In the genomic region with DNA sequence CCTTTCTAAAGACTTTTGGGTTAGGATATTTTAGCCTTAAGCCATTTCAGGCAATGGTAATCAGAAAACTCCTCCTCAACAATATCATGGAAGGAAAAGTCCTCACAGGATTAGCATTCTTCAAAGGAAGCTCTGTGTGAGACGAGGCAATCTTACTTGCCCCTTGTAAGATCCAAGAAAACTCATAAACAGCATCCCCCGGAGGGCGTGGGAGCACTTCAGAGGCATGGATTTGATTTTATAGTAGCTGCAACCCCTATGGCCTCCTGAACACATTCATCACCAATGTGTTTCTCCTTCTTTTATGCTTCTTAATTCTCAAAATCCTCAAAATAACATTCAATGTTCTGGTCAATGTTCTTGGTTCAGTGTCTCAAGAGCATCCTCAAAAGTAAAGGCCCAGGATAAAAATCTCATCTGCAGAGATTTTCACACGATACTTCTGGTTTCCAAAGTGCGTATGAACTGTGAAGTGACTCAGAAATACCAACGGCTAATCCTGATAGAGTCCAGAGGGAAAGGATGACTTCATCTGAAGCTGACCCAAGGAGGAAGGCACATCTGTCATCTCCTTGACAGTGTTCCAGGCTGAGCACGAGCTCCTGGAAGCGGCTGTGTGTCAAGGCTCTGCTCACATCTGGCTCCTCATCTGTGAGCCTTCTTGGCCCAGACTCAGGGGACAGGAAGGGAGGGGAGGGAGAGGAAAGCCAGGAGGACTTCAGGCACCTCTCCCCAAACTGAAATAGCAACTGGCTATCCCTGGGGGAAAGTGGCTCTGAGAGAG, we compare ENCODE assay signal across 1 cellular context.
TF ChIP-seq lines count a peak whose summit lies in the region.

No MANE protein-coding gene starts in this region.

TF ChIP-seq in GM23338, 12 proteins besides CTCF, POLR2A, EP300 and RAD21 (continued from another document):
- TF ChIP-seq, protein P1, sequence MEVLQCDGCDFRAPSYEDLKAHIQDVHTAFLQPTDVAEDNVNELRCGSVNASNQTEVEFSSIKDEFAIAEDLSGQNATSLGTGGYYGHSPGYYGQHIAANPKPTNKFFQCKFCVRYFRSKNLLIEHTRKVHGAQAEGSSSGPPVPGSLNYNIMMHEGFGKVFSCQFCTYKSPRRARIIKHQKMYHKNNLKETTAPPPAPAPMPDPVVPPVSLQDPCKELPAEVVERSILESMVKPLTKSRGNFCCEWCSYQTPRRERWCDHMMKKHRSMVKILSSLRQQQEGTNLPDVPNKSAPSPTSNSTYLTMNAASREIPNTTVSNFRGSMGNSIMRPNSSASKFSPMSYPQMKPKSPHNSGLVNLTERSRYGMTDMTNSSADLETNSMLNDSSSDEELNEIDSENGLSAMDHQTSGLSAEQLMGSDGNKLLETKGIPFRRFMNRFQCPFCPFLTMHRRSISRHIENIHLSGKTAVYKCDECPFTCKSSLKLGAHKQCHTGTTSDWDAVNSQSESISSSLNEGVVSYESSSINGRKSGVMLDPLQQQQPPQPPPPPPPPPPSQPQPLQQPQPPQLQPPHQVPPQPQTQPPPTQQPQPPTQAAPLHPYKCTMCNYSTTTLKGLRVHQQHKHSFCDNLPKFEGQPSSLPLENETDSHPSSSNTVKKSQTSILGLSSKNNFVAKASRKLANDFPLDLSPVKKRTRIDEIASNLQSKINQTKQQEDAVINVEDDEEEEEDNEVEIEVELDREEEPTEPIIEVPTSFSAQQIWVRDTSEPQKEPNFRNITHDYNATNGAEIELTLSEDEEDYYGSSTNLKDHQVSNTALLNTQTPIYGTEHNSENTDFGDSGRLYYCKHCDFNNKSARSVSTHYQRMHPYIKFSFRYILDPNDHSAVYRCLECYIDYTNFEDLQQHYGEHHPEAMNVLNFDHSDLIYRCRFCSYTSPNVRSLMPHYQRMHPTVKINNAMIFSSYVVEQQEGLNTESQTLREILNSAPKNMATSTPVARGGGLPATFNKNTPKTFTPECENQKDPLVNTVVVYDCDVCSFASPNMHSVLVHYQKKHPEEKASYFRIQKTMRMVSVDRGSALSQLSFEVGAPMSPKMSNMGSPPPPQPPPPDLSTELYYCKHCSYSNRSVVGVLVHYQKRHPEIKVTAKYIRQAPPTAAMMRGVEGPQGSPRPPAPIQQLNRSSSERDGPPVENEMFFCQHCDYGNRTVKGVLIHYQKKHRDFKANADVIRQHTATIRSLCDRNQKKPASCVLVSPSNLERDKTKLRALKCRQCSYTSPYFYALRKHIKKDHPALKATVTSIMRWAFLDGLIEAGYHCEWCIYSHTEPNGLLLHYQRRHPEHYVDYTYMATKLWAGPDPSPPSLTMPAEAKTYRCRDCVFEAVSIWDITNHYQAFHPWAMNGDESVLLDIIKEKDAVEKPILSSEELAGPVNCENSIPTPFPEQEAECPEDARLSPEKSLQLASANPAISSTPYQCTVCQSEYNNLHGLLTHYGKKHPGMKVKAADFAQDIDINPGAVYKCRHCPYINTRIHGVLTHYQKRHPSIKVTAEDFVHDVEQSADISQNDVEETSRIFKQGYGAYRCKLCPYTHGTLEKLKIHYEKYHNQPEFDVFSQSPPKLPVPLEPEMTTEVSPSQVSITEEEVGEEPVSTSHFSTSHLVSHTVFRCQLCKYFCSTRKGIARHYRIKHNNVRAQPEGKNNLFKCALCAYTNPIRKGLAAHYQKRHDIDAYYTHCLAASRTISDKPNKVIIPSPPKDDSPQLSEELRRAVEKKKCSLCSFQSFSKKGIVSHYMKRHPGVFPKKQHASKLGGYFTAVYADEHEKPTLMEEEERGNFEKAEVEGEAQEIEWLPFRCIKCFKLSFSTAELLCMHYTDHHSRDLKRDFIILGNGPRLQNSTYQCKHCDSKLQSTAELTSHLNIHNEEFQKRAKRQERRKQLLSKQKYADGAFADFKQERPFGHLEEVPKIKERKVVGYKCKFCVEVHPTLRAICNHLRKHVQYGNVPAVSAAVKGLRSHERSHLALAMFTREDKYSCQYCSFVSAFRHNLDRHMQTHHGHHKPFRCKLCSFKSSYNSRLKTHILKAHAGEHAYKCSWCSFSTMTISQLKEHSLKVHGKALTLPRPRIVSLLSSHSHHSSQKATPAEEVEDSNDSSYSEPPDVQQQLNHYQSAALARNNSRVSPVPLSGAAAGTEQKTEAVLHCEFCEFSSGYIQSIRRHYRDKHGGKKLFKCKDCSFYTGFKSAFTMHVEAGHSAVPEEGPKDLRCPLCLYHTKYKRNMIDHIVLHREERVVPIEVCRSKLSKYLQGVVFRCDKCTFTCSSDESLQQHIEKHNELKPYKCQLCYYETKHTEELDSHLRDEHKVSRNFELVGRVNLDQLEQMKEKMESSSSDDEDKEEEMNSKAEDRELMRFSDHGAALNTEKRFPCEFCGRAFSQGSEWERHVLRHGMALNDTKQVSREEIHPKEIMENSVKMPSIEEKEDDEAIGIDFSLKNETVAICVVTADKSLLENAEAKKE (CRISPR knock-in tag; IDR thresholded peaks at IDR 0.05) = no peak
- TF ChIP-seq EZH2 (IDR thresholded peaks at IDR 0.05; ENCODE audit: low read depth, unreplicated experiment) = no peak
